In the genomic region with DNA sequence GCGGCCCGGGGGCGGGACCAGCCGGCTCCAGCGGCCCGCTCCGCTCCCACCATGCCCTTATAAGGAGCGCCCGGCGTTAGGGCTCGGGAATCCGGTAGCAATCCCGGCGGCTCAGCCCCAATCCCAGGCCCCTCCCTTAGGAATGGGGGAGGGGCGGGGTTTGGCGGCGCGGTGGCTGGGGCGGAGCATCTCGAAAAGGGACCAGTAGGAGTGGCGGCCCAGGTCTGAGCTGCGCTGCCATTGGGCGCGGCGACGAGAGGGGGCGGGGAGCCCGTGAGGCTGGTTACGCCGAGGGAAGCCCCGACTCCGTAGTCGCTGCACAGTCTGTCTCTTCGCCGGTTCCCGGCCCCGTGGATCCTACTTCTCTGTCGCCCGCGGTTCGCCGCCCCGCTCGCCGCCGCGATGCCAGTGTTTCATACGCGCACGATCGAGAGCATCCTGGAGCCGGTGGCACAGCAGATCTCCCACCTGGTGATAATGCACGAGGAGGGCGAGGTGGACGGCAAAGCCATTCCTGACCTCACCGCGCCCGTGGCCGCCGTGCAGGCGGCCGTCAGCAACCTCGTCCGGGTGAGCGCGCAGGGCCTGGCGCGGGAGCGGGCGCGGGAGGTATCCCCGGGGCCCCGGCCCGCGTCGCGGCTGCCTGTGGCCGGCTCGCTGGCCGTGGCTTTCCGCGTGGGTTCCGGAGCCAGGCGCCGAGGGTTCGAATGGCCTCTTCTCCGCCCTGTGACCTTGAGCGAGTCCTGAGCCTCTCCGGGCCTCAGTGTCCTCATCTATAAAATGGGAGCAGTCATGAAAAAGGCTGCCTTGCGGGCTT, we compare ENCODE assay signal across 8 cellular contexts. TPM values are rescaled to one million over a fixed set of nuclear protein-coding genes. Genes with fewer than 3 reads are reported as not detected.
DNase-seq lines count a peak whose midpoint lies in the region; ATAC-seq and TF ChIP-seq lines count a peak whose summit lies in the region.

VCL (plus strand) TSS at position 311 of the 817 bp plus-strand sequence; CDS start at position 403, 92 bp downstream.

- H3K79me2 ChIP-seq in OCI-LY3 (ENCODE audit: low read length), result no peaks in the 10 kb centered on the region

- peak within 1 kb of the TSS; percentile 98 for H3K27ac Mint-ChIP-seq in endothelial cell (ENCODE audit: unreplicated experiment)

- peak within 1 kb of the TSS; percentile 99 for H3K4me3 Mint-ChIP-seq in endothelial cell (ENCODE audit: unreplicated experiment)

- peak within 1 kb of the TSS; percentile 50 for H3K27ac ChIP-seq in OCI-LY3 (ENCODE audit: low read length)

- peaks cover 13% of the 10 kb centered on the region for H3K36me3 Mint-ChIP-seq in endothelial cell (ENCODE audit: low read depth, unreplicated experiment)

- peaks cover 38% of the 10 kb centered on the region for H3K4me1 Mint-ChIP-seq in endothelial cell (ENCODE audit: unreplicated experiment)

- ATAC-seq in GM21515 (IDR thresholded peaks at IDR 0.05; ENCODE audit: unreplicated experiment), result peak; percentile 95

- peak within 1 kb of the TSS; percentile 92 for H3K4me3 ChIP-seq in OCI-LY3 (ENCODE audit: low read length)

- DNase-seq in D341Med (ENCODE audit: low spot score), result peak; percentile 91
- DNase-seq in HuH-7 (ENCODE audit: low spot score), result peak; percentile 83
- peak; percentile 96 for DNase-seq in activated CD8-positive, alpha-beta memory T cell treated with anti-CD3 and anti-CD28 coated beads, Interleukin-2, amount 50 U/mL, for 48 hours
- DNase-seq in endothelial cell (ENCODE audit: low spot score), result peak; percentile 100
- peak; percentile 97 for DNase-seq in midbrain (lab: John Stamatoyannopoulos, UW)
- peak; percentile 85 to 92 for DNase-seq in stimulated activated CD8-positive, alpha-beta memory T cell treated with anti-CD3 and anti-CD28 coated beads, Interleukin-2, amount 100 ng/mL, for 1 hour (ENCODE audit: low read depth in 2 of 2)

- H3K27me3 ChIP-seq in OCI-LY3 (ENCODE audit: low read depth, low read length), result no peaks in the 10 kb centered on the region

- peak within 1 kb of the TSS; percentile 87 for H2AFZ ChIP-seq in OCI-LY3 (ENCODE audit: low read depth, low read length)

- H3K4me1 ChIP-seq in OCI-LY3 (ENCODE audit: low read length), result peaks cover 11% of the 10 kb centered on the region; the same call in 1 of the 2 replicates

- H3K9me3 ChIP-seq in OCI-LY3 (ENCODE audit: insufficient read depth, low read length), result no peaks in the 10 kb centered on the region

- peak within 1 kb of the TSS; percentile 82 for H3K4me2 ChIP-seq in OCI-LY3 (ENCODE audit: low read length)

- H3K9ac ChIP-seq in OCI-LY3 (ENCODE audit: low read length), result peak within 1 kb of the TSS; percentile 75

- H4K20me1 ChIP-seq in OCI-LY3 (ENCODE audit: insufficient read depth, low read length), result no peaks in the 10 kb centered on the region

- H3K27me3 Mint-ChIP-seq in endothelial cell (ENCODE audit: unreplicated experiment), result peaks cover 17% of the 10 kb centered on the region

- no peaks in the 10 kb centered on the region for H3K9me3 Mint-ChIP-seq in endothelial cell (ENCODE audit: unreplicated experiment)

- no peak for TF ChIP-seq CTCF in OCI-LY3 (IDR thresholded peaks at IDR 0.05; ENCODE audit: low read depth, low read length)
- no peak for TF ChIP-seq CTCF in endothelial cell (IDR thresholded peaks at IDR 0.05; ENCODE audit: unreplicated experiment)

- no peaks in the 10 kb centered on the region for H3K36me3 ChIP-seq in OCI-LY3 (replicated peaks; ENCODE audit: low read depth, low read length)

RNA-seq across cellular contexts. Expression of gene VCL, which starts in this region (rescaled TPM):
- 200 TPM for total RNA-seq in endothelial cell (ENCODE audit: unreplicated experiment)

Comparison
In these comparisons a context has a peak if more than half of its experiments do, and no peak if none do; other contexts are left out.
1. Peak in every context shown above with its lines: DNase-seq, ATAC-seq, H3K4me3 ChIP-seq and H3K27ac ChIP-seq.